ENCODE assay signal across 8 cellular contexts in genomic region chr7:7566651-7567611, GRCh38. TPM values are rescaled to one million over a fixed set of nuclear protein-coding genes. Genes with fewer than 3 reads are reported as not detected.
DNase-seq lines count a peak whose midpoint lies in the region; ATAC-seq and TF ChIP-seq lines count a peak whose summit lies in the region.

Gene MIOS (plus strand): TSS chr7:7566884. CDS start chr7:7572476, 5,592 bp downstream.

- DNase-seq in ELR (ENCODE audit: low read depth) (peak; percentile 88), KG1 (lab: John Stamatoyannopoulos, UW) (peak; percentile 54), SKM-1 (lab: John Stamatoyannopoulos, UW; ENCODE audit: unreplicated experiment) (peak; percentile 50), globus pallidus (ENCODE audit: low spot score) (peak; percentile 84), omental fat pad (ENCODE audit: low spot score) (peak; percentile 48)

- peaks cover 36% of the 10 kb centered on the region for H3K4me1 Mint-ChIP-seq in activated naive CD4-positive, alpha-beta T cell treated with anti-CD3 and anti-CD28 coated beads, Interleukin-2, amount 50 U/mL, for 24 hours

- H3K9me3 Mint-ChIP-seq in activated naive CD4-positive, alpha-beta T cell treated with anti-CD3 and anti-CD28 coated beads, Interleukin-2, amount 50 U/mL, for 24 hours, result no peaks in the 10 kb centered on the region

- peak; percentile 72 for ATAC-seq in GM21737 (IDR thresholded peaks at IDR 0.05; ENCODE audit: unreplicated experiment)
- ATAC-seq in omental fat pad (ENCODE audit: low FRiP score), result peak; percentile 98

- H3K27me3 Mint-ChIP-seq in activated naive CD4-positive, alpha-beta T cell treated with anti-CD3 and anti-CD28 coated beads, Interleukin-2, amount 50 U/mL, for 24 hours, result no peaks in the 10 kb centered on the region

- peak in 1 of 3 donors; percentile 5 for TF ChIP-seq CTCF in omental fat pad (IDR thresholded peaks at IDR 0.05)

- H3K4me3 Mint-ChIP-seq in activated naive CD4-positive, alpha-beta T cell treated with anti-CD3 and anti-CD28 coated beads, Interleukin-2, amount 50 U/mL, for 24 hours, result peak within 1 kb of the TSS; percentile 93

- H3K36me3 Mint-ChIP-seq in activated naive CD4-positive, alpha-beta T cell treated with anti-CD3 and anti-CD28 coated beads, Interleukin-2, amount 50 U/mL, for 24 hours, result peaks cover 11% of the 10 kb centered on the region

- H3K27ac Mint-ChIP-seq in activated naive CD4-positive, alpha-beta T cell treated with anti-CD3 and anti-CD28 coated beads, Interleukin-2, amount 50 U/mL, for 24 hours, result peak within 1 kb of the TSS; percentile 92

- peak within 1 kb of the TSS; percentile 72 for H3K27ac ChIP-seq in temporal lobe (ENCODE audit: low read depth, low read length)

RNA-seq across cellular contexts. Expression of gene MIOS, which starts in this region (rescaled TPM):
- total RNA-seq in omental fat pad (10 to 100 TPM; 28.4 to 61.7 (median 41.5) TPM), temporal lobe (48.7 TPM)

Comparison
In these comparisons a context has a peak if more than half of its experiments do, and no peak if none do; other contexts are left out.
1. Peak in every context shown above with its lines: DNase-seq, ATAC-seq and H3K27ac ChIP-seq.